In genomic region chr10:100364147-100364546, GRCh38 we compare ENCODE assay signal across 16 cellular contexts. TPM values are rescaled to one million over a fixed set of nuclear protein-coding genes. Genes with fewer than 3 reads are reported as not detected.
DNase-seq lines count a peak whose midpoint lies in the region; ATAC-seq, FAIRE-seq and TF ChIP-seq lines count a peak whose summit lies in the region.
"Had no signal": no experiment of that assay in that cellular context is flagged by ENCODE, and none has a peak within 500 bp of the region (broad histone marks: within the 10 kb centered on the region; RNA-seq: fewer than 3 reads in every experiment).

No MANE protein-coding gene starts in this region.

- peaks cover 0 to 3% of the 10 kb centered on the region in 2 experiments; a peak in 1 of 4 replicates for H3K79me2 ChIP-seq in H1 (ENCODE audit: control insufficient read depth in 1 of 2, insufficient read depth in 2 of 2, low read length in 2 of 2)
- no peaks in the 10 kb centered on the region for H3K79me2 ChIP-seq in parathyroid adenoma

- no peak overlapping the region for H2BK20ac ChIP-seq in H1 (ENCODE audit: low read length)

- no peak overlapping the region for H4K91ac ChIP-seq in H1 (replicated peaks; ENCODE audit: insufficient read length, low read length)

- no peaks in the 10 kb centered on the region; the same call in 1 of the 2 replicates for H3K79me1 ChIP-seq in H1 (ENCODE audit: low read depth, low read length)

- TF ChIP-seq POLR2A in H1 (IDR thresholded peaks at IDR 0.05; ENCODE audit: control extremely low read depth in 1 of 2, low read depth in 2 of 2, low read length in 2 of 2), result no peak

- TF ChIP-seq RAD21 in H1 (IDR thresholded peaks at IDR 0.05 in 1 of 2, conservative IDR thresholded peaks at IDR 0.05 in 1 of 2; ENCODE audit: low read depth in 2 of 2, low read length in 2 of 2), result no peak

- POLR2A ChIA-PET in Caco-2 (lab: Charles Lee) (no interaction called here), Panc1 (lab: Charles Lee) (interaction anchor here (1.4 to 3.2 kb wide), 2 partner anchors 10 to 12 kb away, joined by 8 to 13 read pairs; no protein-coding TSS in a partner anchor), H1 (lab: Charles Lee; ENCODE audit: partially characterized antibody) (interaction anchor here (1.0 to 6.8 kb wide), 7 partner anchors 9 to 157 kb away, joined by 3 to 103 read pairs (median 11); partner anchors contain the start of genes PKD2L1 and SCD)

- H3K23ac ChIP-seq in H1 (ENCODE audit: insufficient read length), result no peak overlapping the region

- H3K9me3 Mint-ChIP-seq in Caco-2 (ENCODE audit: unreplicated experiment), result no peaks in the 10 kb centered on the region
- H3K9me3 Mint-ChIP-seq: stimulated activated naive CD8-positive, alpha-beta T cell treated with anti-CD3 and anti-CD28 coated beads, Interleukin-15, Interleukin-2, amounts not matched to agents 100 ng/mL and 50 ng/mL, for 24 hours had no signal

- no peak for TF ChIP-seq EP300 in H1 (IDR thresholded peaks at IDR 0.05; ENCODE audit: borderline replicate concordance in 1 of 2, low read depth in 2 of 2, low read length in 2 of 2)

- H3K4ac ChIP-seq in H1 (replicated peaks; ENCODE audit: insufficient read length, low read depth, low read length), result no peak overlapping the region

- H3K27me3 ChIP-seq in Caco-2 (replicated peaks; ENCODE audit: control insufficient read depth, insufficient read depth, low read length), result no peaks in the 10 kb centered on the region
- no peaks in the 10 kb centered on the region for H3K27me3 ChIP-seq in Panc1 (ENCODE audit: control insufficient read depth, insufficient read depth, low read length)
- no peaks in the 10 kb centered on the region for H3K27me3 ChIP-seq in H1 (replicated peaks in 1 of 4; ENCODE audit: control insufficient read depth in 3 of 4, extremely low read depth in 1 of 4, insufficient read depth in 3 of 4, low read length in 3 of 4)
- no peaks in the 10 kb centered on the region for H3K27me3 ChIP-seq in parathyroid adenoma (ENCODE audit: control insufficient read depth, insufficient read depth, low read length)
- H3K27me3 ChIP-seq in aorta (ENCODE audit: control insufficient read depth in 1 of 2, insufficient read depth in 2 of 2, low read length in 1 of 2), result no peaks in the 10 kb centered on the region
- H3K27me3 ChIP-seq: SJSA1, upper lobe of right lung had no signal

- no peak overlapping the region for H3K18ac ChIP-seq in H1 (ENCODE audit: extremely low read depth, low read length)

- H4K8ac ChIP-seq in H1 (ENCODE audit: extremely low read depth, insufficient read depth, low read length), result no peak overlapping the region

- no peaks in the 10 kb centered on the region for H3K27me3 Mint-ChIP-seq in Caco-2 (ENCODE audit: insufficient read depth, unreplicated experiment)
- H3K27me3 Mint-ChIP-seq: activated CD4-positive, alpha-beta T cell treated with anti-CD3 and anti-CD28 coated beads for 36 hours; stimulated activated naive CD8-positive, alpha-beta T cell treated with anti-CD3 and anti-CD28 coated beads, Interleukin-15, Interleukin-2, amounts not matched to agents 100 ng/mL and 50 ng/mL, for 24 hours had no signal

- H3K9me3 ChIP-seq in Caco-2 (no peaks in the 10 kb centered on the region), Panc1 (ENCODE audit: control insufficient read depth, insufficient read depth, low read depth, low read length) (no peaks in the 10 kb centered on the region), H1 (ENCODE audit: insufficient read depth in 2 of 2, low read depth in 1 of 2, low read length in 1 of 2) (no peaks in the 10 kb centered on the region), parathyroid adenoma (ENCODE audit: control insufficient read depth, low read length) (no peaks in the 10 kb centered on the region), aorta (ENCODE audit: control insufficient read depth, low read length) (no peaks in the 10 kb centered on the region)
- H3K9me3 ChIP-seq: mucosa of descending colon, SJSA1, upper lobe of right lung had no signal

- DNase-seq in Caco-2 (no peak), Panc1 (ENCODE audit: low read depth, low spot score) (no peak), H1 (ENCODE audit: low read depth in 1 of 2, low spot score in 2 of 2) (no peak), aorta (no peak), left colon (no peak)
- DNase-seq: activated CD4-positive, alpha-beta T cell treated with anti-CD3 and anti-CD28 coated beads for 36 hours; activated CD8-positive, alpha-beta memory T cell treated with anti-CD3 and anti-CD28 coated beads, Interleukin-2, amount 50 U/mL, for 4 hours; activated effector memory CD4-positive, alpha-beta T cell treated with anti-CD3 and anti-CD28 coated beads, Interleukin-2, amount 50 U/mL, for 16 hours; NCI-H524 treated with DMSO at 0.1 percent for 48 hours; stimulated activated CD4-positive, alpha-beta T cell treated with anti-CD3 and anti-CD28 coated beads, Interleukin-1b, Interleukin-23, amount 100 ng/mL, for 48 hours had no signal

- no peak overlapping the region for H3K27ac Mint-ChIP-seq in Caco-2 (ENCODE audit: unreplicated experiment)
- H3K27ac Mint-ChIP-seq: activated CD4-positive, alpha-beta T cell treated with anti-CD3 and anti-CD28 coated beads for 36 hours; stimulated activated naive CD8-positive, alpha-beta T cell treated with anti-CD3 and anti-CD28 coated beads, Interleukin-15, Interleukin-2, amounts not matched to agents 100 ng/mL and 50 ng/mL, for 24 hours had no signal

- H3K14ac ChIP-seq in H1 (ENCODE audit: insufficient read length), result no peak overlapping the region

- peaks cover 0 to 13% of the 10 kb centered on the region in 2 experiments for H4K20me1 ChIP-seq in H1 (replicated peaks in 1 of 2; ENCODE audit: control insufficient read depth in 1 of 2, insufficient read depth in 2 of 2, low read length in 2 of 2)

- in situ Hi-C loops in Panc1 (cut with HindIII; ENCODE audit: low pct_unique_long_range_greater_than_20kb, low sequenced_read_pairs), result no loop called here

- H2BK12ac ChIP-seq in H1 (ENCODE audit: low read depth, low read length), result no peak overlapping the region

- H3K4me2 ChIP-seq in H1 (ENCODE audit: insufficient read depth in 1 of 2, low read depth in 2 of 2, low read length in 2 of 2) (no peak overlapping the region), parathyroid adenoma (ENCODE audit: low read length) (no peak overlapping the region)

- no peak for FAIRE-seq in H1 (lab: Jason Lieb, UNC)

- H3K9ac ChIP-seq in H1 (replicated peaks in 1 of 4; ENCODE audit: extremely low read depth in 1 of 4, low read depth in 3 of 4, low read length in 3 of 4), result no peak overlapping the region
- H3K9ac ChIP-seq in parathyroid adenoma, result no peak overlapping the region

- H2AFZ ChIP-seq in H1 (ENCODE audit: low read length) (no peak overlapping the region), parathyroid adenoma (no peak overlapping the region)

- peaks cover 51% of the 10 kb centered on the region for H3K36me3 Mint-ChIP-seq in Caco-2 (ENCODE audit: insufficient read depth, unreplicated experiment)

- CTCF ChIA-PET in Caco-2 (lab: Charles Lee) (interaction anchor here (1.1 kb wide), 1 partner anchor 21 kb away, joined by 3 read pairs; no protein-coding TSS in a partner anchor), Panc1 (lab: Charles Lee) (interaction anchor here (0.7 kb wide), 1 partner anchor 487 kb away, joined by 3 read pairs; no protein-coding TSS in a partner anchor), H1 (lab: Charles Lee; ENCODE audit: partially characterized antibody) (interaction anchor here (1.3 to 2.0 kb wide), 4 partner anchors 9 to 69 kb away, joined by 3 to 6 read pairs (median 5); no protein-coding TSS in a partner anchor)

- H2BK5ac ChIP-seq in H1 (ENCODE audit: low read depth, low read length), result no peak overlapping the region

- no peak overlapping the region for H2AK5ac ChIP-seq in H1 (ENCODE audit: low read depth, low read length)

- H3K4me3 ChIP-seq in Caco-2 (ENCODE audit: low read depth, low read length), result no peak overlapping the region
- H3K4me3 ChIP-seq in Panc1 (ENCODE audit: low read depth in 2 of 2, low read length in 2 of 2), result no peak overlapping the region
- no peak overlapping the region for H3K4me3 ChIP-seq in H1 (ENCODE audit: extremely low read depth in 1 of 4, insufficient read depth in 2 of 4, low read depth in 3 of 4, low read length in 4 of 4)
- H3K4me3 ChIP-seq in parathyroid adenoma (ENCODE audit: low read depth, low read length), result no peak overlapping the region
- no peak overlapping the region for H3K4me3 ChIP-seq in aorta (ENCODE audit: low read length in 2 of 2)
- H3K4me3 ChIP-seq: mucosa of descending colon, SJSA1, upper lobe of right lung had no signal

- peaks cover 32% of the 10 kb centered on the region for H3K4me1 Mint-ChIP-seq in Caco-2 (ENCODE audit: low read depth, unreplicated experiment)

- H3K56ac ChIP-seq in H1 (replicated peaks; ENCODE audit: insufficient read length, low read depth, low read length), result no peak overlapping the region

- BruUV-seq in Caco-2 (replicated peaks; lab: Mats Ljungman, UMichigan) (TSS peak; percentile 33), Panc1 (replicated peaks; lab: Mats Ljungman, UMichigan) (TSS peak; percentile 69)

- no peak overlapping the region for H3K4me3 Mint-ChIP-seq in Caco-2 (ENCODE audit: unreplicated experiment)
- H3K4me3 Mint-ChIP-seq: activated CD4-positive, alpha-beta T cell treated with anti-CD3 and anti-CD28 coated beads for 36 hours; stimulated activated naive CD8-positive, alpha-beta T cell treated with anti-CD3 and anti-CD28 coated beads, Interleukin-15, Interleukin-2, amounts not matched to agents 100 ng/mL and 50 ng/mL, for 24 hours had no signal

- no peak for ATAC-seq in Panc1
- ATAC-seq in HG03025 (IDR thresholded peaks at IDR 0.05; ENCODE audit: low FRiP score, unreplicated experiment), result no peak
- ATAC-seq in aorta (ENCODE audit: low FRiP score), result no peak
- no peak for ATAC-seq in left colon

- H3K23me2 ChIP-seq in H1 (ENCODE audit: low read depth, low read length), result no peaks in the 10 kb centered on the region

- 0 out of 2 replicates have a peak, but pooled peaks cover 2% of the 10 kb centered on the region for H3K36me3 ChIP-seq in Caco-2 (ENCODE audit: control insufficient read depth, insufficient read depth, low read length)
- peaks cover 15% of the 10 kb centered on the region for H3K36me3 ChIP-seq in Panc1 (ENCODE audit: control insufficient read depth, insufficient read depth, low read length)
- peaks cover 16 to 54% (median 37%) of the 10 kb centered on the region in 4 experiments for H3K36me3 ChIP-seq in H1 (ENCODE audit: control insufficient read depth in 2 of 4, insufficient read depth in 4 of 4, low read length in 3 of 4)
- H3K36me3 ChIP-seq in parathyroid adenoma (ENCODE audit: control insufficient read depth, insufficient read depth, low read length), result no peaks in the 10 kb centered on the region
- H3K36me3 ChIP-seq in aorta (ENCODE audit: control insufficient read depth in 1 of 2, insufficient read depth in 2 of 2, low read length in 1 of 2), result no peaks in the 10 kb centered on the region
- H3K36me3 ChIP-seq: SJSA1 had no signal

- no peak overlapping the region for H2BK15ac ChIP-seq in H1 (ENCODE audit: low read length)

- no peak overlapping the region for H4K5ac ChIP-seq in H1 (ENCODE audit: insufficient read length, low read depth, low read length)

- TF ChIP-seq CTCF in Caco-2 (IDR thresholded peaks at IDR 0.05; ENCODE audit: insufficient read depth in 1 of 2, low read depth in 1 of 2, low read length in 1 of 2, severe bottlenecking in 1 of 2, unreplicated experiment in 1 of 2) (no peak), Panc1 (IDR thresholded peaks at IDR 0.05) (no peak), H1 (IDR thresholded peaks at IDR 0.05; ENCODE audit: control extremely low read depth in 1 of 3, insufficient read depth in 1 of 3, low read depth in 1 of 3, low read length in 3 of 3) (no peak), parathyroid adenoma (IDR thresholded peaks at IDR 0.05) (no peak)

- peak overlapping the region; percentile 88 for H3K27ac ChIP-seq in Panc1 (ENCODE audit: low read length)
- H3K27ac ChIP-seq in H1 (ENCODE audit: low read depth, low read length), result no peak overlapping the region
- peak overlapping the region; percentile 75 for H3K27ac ChIP-seq in parathyroid adenoma
- no peak overlapping the region for H3K27ac ChIP-seq in aorta (ENCODE audit: low read depth in 1 of 2, low read length in 2 of 2)
- H3K27ac ChIP-seq: SJSA1, upper lobe of right lung had no signal

- H2BK120ac ChIP-seq in H1 (replicated peaks; ENCODE audit: low read depth, low read length), result no peak overlapping the region

- intact Hi-C loops in Caco-2 (cut with micrococcal nuclease; ENCODE audit: unreplicated experiment), result no loop called here
- intact Hi-C loops in Panc1 (cut with micrococcal nuclease; ENCODE audit: unreplicated experiment), result no loop called here
- intact Hi-C loops in aorta (cut with DNase I), result no loop called here
- intact Hi-C loops in left colon (cut with DNase I, micrococcal nuclease), result no loop called here

- H3K4me1 ChIP-seq in Caco-2 (peaks cover 29% of the 10 kb centered on the region), Panc1 (ENCODE audit: control insufficient read depth, insufficient read depth, low read length) (peaks cover 65% of the 10 kb centered on the region), H1 (replicated peaks in 1 of 4; ENCODE audit: control insufficient read depth in 3 of 4, insufficient read depth in 4 of 4, low read length in 3 of 4) (peaks cover 0 to 8% (median 0%) of the 10 kb centered on the region in 4 experiments; a peak in 1 of 7 replicates), parathyroid adenoma (peaks cover 35% of the 10 kb centered on the region), aorta (ENCODE audit: control insufficient read depth in 1 of 2, insufficient read depth in 2 of 2, low read length in 2 of 2) (no peaks in the 10 kb centered on the region)

- WGBS in H1 (ENCODE audit: extremely low coverage in 1 of 2, insufficient coverage in 1 of 2, insufficient read length in 1 of 2, insufficient replicate concordance in 2 of 2, low coverage in 1 of 2, low lambda C conversion rate in 2 of 2, missing lambda C conversion rate in 1 of 2), 2 experiments, result 96% methylated on average over 3 of the region's 3 CpGs; no CpG with 5 or more reads in 1 of the 2 experiments
- WGBS in aorta, 2 donors, result 87 to 95% methylated on average over 3 of the region's 3 CpGs

RNA-seq across cellular contexts. Expression of gene SCD, which starts 17.1 kb away (rescaled TPM):
- 449 and 457 TPM in 2 replicates for total RNA-seq in Caco-2 (2022)
- 1,345 TPM for total RNA-seq in Panc1 (2021; ENCODE audit: unreplicated experiment)
- 948 TPM for polyA plus RNA-seq in Panc1 (2012; ENCODE audit: insufficient read length)
- 604 and 621 TPM in 2 replicates for total RNA-seq in H1 (2021; fragmentation: NEBNext Ultra II Directional; extraction: Animal tissue kit (Norgen Biotek cat#: 25700))
- 372 and 397 TPM in 2 replicates for polyA plus RNA-seq in H1 (2011; rRNA removed)
- 289 TPM for polyA plus RNA-seq in H1 (2011; cell fraction: cytosol; rRNA removed)
- polyA plus RNA-seq in H1 (2011; cell fraction: nucleus; rRNA removed), result 214 TPM
- 318 to 453 TPM (median 393 TPM) in 4 replicates for polyA plus RNA-seq in H1 (2012, experiment 1 of 2)
- polyA plus RNA-seq in H1 (2012, experiment 2 of 2), result 219 TPM
- polyA plus RNA-seq in H1 (2013, experiment 1 of 2), result 934 TPM
- polyA plus RNA-seq in H1 (2013, experiment 2 of 2), result 1,101 TPM
- polyA minus RNA-seq in H1 (2011; rRNA and poly(A)+ RNA removed), result 618 and 631 TPM in 2 replicates
- 331 TPM for polyA minus RNA-seq in H1 (2011; cell fraction: cytosol; rRNA and poly(A)+ RNA removed)
- 203 TPM for polyA minus RNA-seq in H1 (2011; cell fraction: nucleus; rRNA and poly(A)+ RNA removed)
- total RNA-seq in aorta, result 10 to 100 TPM; 22.7 to 47.3 TPM
- polyA plus RNA-seq in aorta, result 10 to 100 TPM in 1 of 2 donors, 1 to 10 TPM in 1; 1.6 to 12.6 TPM
- 10 to 100 TPM; 70.9 to 90.1 TPM for total RNA-seq in left colon

RNA-seq across cellular contexts. Expression of gene PKD2L1, which starts 34.1 kb away (rescaled TPM):
- total RNA-seq in Caco-2 (2022) (0.19 TPM in 1 of 2 replicates, not detected in the other), Panc1 (2021; ENCODE audit: unreplicated experiment) (not detected), aorta (1 to 10 TPM in 1 of 2 donors, under 1 TPM in 1; 0.71 to 1.1 TPM), left colon (under 1 TPM in 1 of 2 donors, not detected in 1; 0.20 TPM)
- not detected for polyA plus RNA-seq in Panc1 (2012; ENCODE audit: insufficient read length)
- 0.17 and 0.20 TPM in 2 replicates for total RNA-seq in H1 (2021; fragmentation: NEBNext Ultra II Directional; extraction: Animal tissue kit (Norgen Biotek cat#: 25700))
- polyA plus RNA-seq in H1 (2011; rRNA removed) (0.20 and 0.33 TPM in 2 replicates), aorta (under 1 TPM; 0.25 to 0.87 TPM)
- polyA plus RNA-seq in H1 (2011; cell fraction: cytosol; rRNA removed), result 0.26 TPM
- polyA plus RNA-seq in H1 (2011; cell fraction: nucleus; rRNA removed), result 0.20 TPM
- polyA plus RNA-seq in H1 (2012, experiment 1 of 2), result 0.42 to 0.64 TPM (median 0.56 TPM) in 4 replicates
- polyA plus RNA-seq in H1 (2012, experiment 2 of 2), result not detected
- polyA plus RNA-seq in H1 (2013, experiment 1 of 2), result 0.16 TPM
- polyA plus RNA-seq in H1 (2013, experiment 2 of 2), result 0.17 TPM
- polyA minus RNA-seq in H1 (2011; rRNA and poly(A)+ RNA removed), result 0.22 TPM in 1 of 2 replicates, not detected in the other
- polyA minus RNA-seq in H1 (2011; cell fraction: cytosol; rRNA and poly(A)+ RNA removed), result not detected
- not detected for polyA minus RNA-seq in H1 (2011; cell fraction: nucleus; rRNA and poly(A)+ RNA removed)
- total RNA-seq: activated CD4-positive, alpha-beta T cell treated with anti-CD3 and anti-CD28 coated beads for 36 hours; SJSA1 had no signal

Comparison
In these comparisons a context has a peak if more than half of its experiments do, and no peak if none do; other contexts are left out.
1. H3K27ac ChIP-seq: peak in Panc1 (single experiment) and parathyroid adenoma (single experiment); none in H1 (single experiment) and aorta (0 of 2).